Comparison of ENCODE assay signal across 8 cellular contexts in genomic region chr9:37575511-37575914, GRCh38. TPM values are rescaled to one million over a fixed set of nuclear protein-coding genes. Genes with fewer than 3 reads are reported as not detected.
DNase-seq lines count a peak whose midpoint lies in the region; ATAC-seq, FAIRE-seq and TF ChIP-seq lines count a peak whose summit lies in the region.

No MANE protein-coding gene starts in this region.

- H3K27ac ChIP-seq in SJCRH30: peak overlapping the region; percentile 88
- peak overlapping the region; percentile 57 to 74 (median 68) for H3K27ac ChIP-seq in pancreas

- ATAC-seq in GM18873 (IDR thresholded peaks at IDR 0.05; ENCODE audit: low FRiP score, unreplicated experiment) (peak; percentile 51), HG02798 (IDR thresholded peaks at IDR 0.05; ENCODE audit: poor library complexity, unreplicated experiment) (peak; percentile 45), pancreas (peak; percentile 36 to 57 (median 46))

- H3K4me1 ChIP-seq in SJCRH30 (peaks cover 27% of the 10 kb centered on the region), pancreas (peaks cover 0 to 9% (median 3%) of the 10 kb centered on the region in 3 donors)

- no peaks in the 10 kb centered on the region for H3K27me3 ChIP-seq in SJCRH30
- H3K27me3 ChIP-seq in pancreas: no peaks in the 10 kb centered on the region

- FAIRE-seq in pancreas (lab: Jason Lieb, UNC): no peak

- WGBS in pancreas, 2 donors: 3 to 6% methylated on average over 5 of the region's 5 CpGs

- intact Hi-C loops in pancreas (cut with DNase I): no loop called here

- peak in 1 of 2 experiments; percentile 39 for DNase-seq in SJCRH30
- peak in 1 of 2 donors; percentile 34 for DNase-seq in foreskin fibroblast
- DNase-seq in pancreas: no peak
- DNase-seq in epidermal melanocyte (ENCODE audit: insufficient read length, low spot score): no peak
- DNase-seq in NCI-H2029 (lab: John Stamatoyannopoulos, UW): no peak
- no peak for DNase-seq in AG20443 (ENCODE audit: low spot score)

- peaks cover 9% of the 10 kb centered on the region; the same call in 1 of the 2 replicates for H3K36me3 ChIP-seq in SJCRH30
- no peaks in the 10 kb centered on the region for H3K36me3 ChIP-seq in pancreas

- no peaks in the 10 kb centered on the region for H3K9me3 ChIP-seq in SJCRH30 (replicated peaks)
- no peaks in the 10 kb centered on the region for H3K9me3 ChIP-seq in pancreas

- no peak for TF ChIP-seq CTCF in foreskin fibroblast (IDR thresholded peaks at IDR 0.05; ENCODE audit: low read depth, low read length)
- no peak for TF ChIP-seq CTCF in pancreas (IDR thresholded peaks at IDR 0.05)

- H3K4me3 ChIP-seq in SJCRH30 (peak overlapping the region; percentile 87), foreskin fibroblast (ENCODE audit: low read depth in 1 of 2, low read length in 2 of 2) (peak overlapping the region; percentile 76 to 88), pancreas (peak overlapping the region; percentile 76 to 87 (median 82))

RNA-seq across cellular contexts. Expression of gene FBXO10, which starts 0.7 kb away (rescaled TPM):
- 31.3 and 32.2 TPM in 2 replicates for total RNA-seq in SJCRH30 (2014; rRNA removed; shearing (Covaris generic))
- 1 to 10 TPM; 3.9 to 7.9 (median 6.0) TPM for total RNA-seq in pancreas
- polyA plus RNA-seq in pancreas: 1 to 10 TPM; 6.1 to 6.2 TPM

RNA-seq across cellular contexts. Expression of gene TOMM5, which starts 16.9 kb away (rescaled TPM):
- total RNA-seq in SJCRH30 (2014; rRNA removed; shearing (Covaris generic)): 396 and 418 TPM in 2 replicates
- 10 to 100 TPM; 22.8 to 40.3 (median 33.9) TPM for total RNA-seq in pancreas
- 10 to 100 TPM; 54.0 to 59.2 TPM for polyA plus RNA-seq in pancreas
